Comparison of ENCODE assay signal across 28 cellular contexts in genomic region chr16:81900456-81900855, GRCh38.
"Had no signal": no experiment of that assay in that cellular context is flagged by ENCODE, and none has a peak within 500 bp of the region (broad histone marks: within the 10 kb centered on the region; RNA-seq: fewer than 3 reads in every experiment).

No MANE protein-coding gene starts in this region.

- H3K27me3 Mint-ChIP-seq: activated CD4-positive, alpha-beta memory T cell treated with anti-CD3 and anti-CD28 coated beads for 36 hours; activated CD4-positive, alpha-beta T cell treated with anti-CD3 and anti-CD28 coated beads, Interleukin-2, amount 10 ng/mL, durations not matched to agents 24 days and 14 days; activated CD8-positive, alpha-beta memory T cell treated with anti-CD3 and anti-CD28 coated beads, Interleukin-2, amount 10 ng/mL, durations not matched to agents 7 days and 5 days; activated naive CD8-positive, alpha-beta T cell; T-helper 17 cell had no signal

- H3K4me3 ChIP-seq: body of pancreas had no signal

- H3K4me1 Mint-ChIP-seq: activated CD4-positive, alpha-beta T cell treated with anti-CD3 and anti-CD28 coated beads for 36 hours; activated CD4-positive, alpha-beta T cell treated with anti-CD3 and anti-CD28 coated beads, Interleukin-2, amount 10 ng/mL, durations not matched to agents 24 days and 14 days; activated CD8-positive, alpha-beta memory T cell treated with anti-CD3 and anti-CD28 coated beads, Interleukin-2, amount 10 ng/mL, durations not matched to agents 7 days and 5 days; T-helper 17 cell had no signal

- H3K4me1 ChIP-seq: body of pancreas had no signal

- H3K36me3 Mint-ChIP-seq: activated CD4-positive, alpha-beta memory T cell treated with anti-CD3 and anti-CD28 coated beads for 36 hours; activated naive CD8-positive, alpha-beta T cell had no signal

- H3K27ac ChIP-seq: body of pancreas had no signal

- H3K4me3 Mint-ChIP-seq: activated CD4-positive, alpha-beta memory T cell treated with anti-CD3 and anti-CD28 coated beads for 36 hours; activated CD4-positive, alpha-beta T cell treated with anti-CD3 and anti-CD28 coated beads for 36 hours; activated CD4-positive, alpha-beta T cell treated with anti-CD3 and anti-CD28 coated beads, Interleukin-2, amount 10 ng/mL, durations not matched to agents 24 days and 14 days; activated CD8-positive, alpha-beta memory T cell treated with anti-CD3 and anti-CD28 coated beads, Interleukin-2, amount 10 ng/mL, durations not matched to agents 7 days and 5 days; activated CD8-positive, alpha-beta T cell treated with anti-CD3 and anti-CD28 coated beads, Interleukin-2, amount 10 ng/mL, durations not matched to agents 7 days and 5 days; activated naive CD8-positive, alpha-beta T cell; activated T-helper 1 cell treated with anti-CD3 and anti-CD28 coated beads, Interleukin-12 subunit alpha, Interleukin-12 subunit beta, Interleukin-2, Interleukin-4 antibody, amounts not matched to agents 30 ng/mL and 10 ng/mL and 1 ng/mL, durations not matched to agents 14 hours and 24 hours and 36 hours; T-helper 17 cell; T-helper 2 cell treated with Interferon-gamma antibody and Interleukin-4, amounts not matched to agents 5 μg/mL and 100 μg/mL, for 36 hours had no signal

- H3K27ac Mint-ChIP-seq: activated CD4-positive, alpha-beta memory T cell treated with anti-CD3 and anti-CD28 coated beads for 36 hours; activated CD4-positive, alpha-beta T cell treated with anti-CD3 and anti-CD28 coated beads for 36 hours; activated CD4-positive, alpha-beta T cell treated with anti-CD3 and anti-CD28 coated beads, Interleukin-2, amount 10 ng/mL, durations not matched to agents 24 days and 14 days; activated CD8-positive, alpha-beta memory T cell treated with anti-CD3 and anti-CD28 coated beads, Interleukin-2, amount 10 ng/mL, durations not matched to agents 7 days and 5 days; activated CD8-positive, alpha-beta T cell treated with anti-CD3 and anti-CD28 coated beads, Interleukin-2, amount 10 ng/mL, durations not matched to agents 7 days and 5 days; activated naive CD8-positive, alpha-beta T cell; activated T-helper 1 cell treated with anti-CD3 and anti-CD28 coated beads, Interleukin-12 subunit alpha, Interleukin-12 subunit beta, Interleukin-2, Interleukin-4 antibody, amounts not matched to agents 30 ng/mL and 10 ng/mL and 1 ng/mL, durations not matched to agents 14 hours and 24 hours and 36 hours; activated T-helper 2 cell treated with anti-CD3 and anti-CD28 coated beads, Interferon-gamma antibody, Interleukin-2, Interleukin-4, amounts not matched to agents 10 μg/mL and 5 μg/mL and 100 μg/mL, durations not matched to agents 14 hours and 24 hours and 36 hours; T-helper 17 cell; T-helper 2 cell treated with Interferon-gamma antibody and Interleukin-4, amounts not matched to agents 5 μg/mL and 100 μg/mL, for 36 hours had no signal

- H3K9me3 ChIP-seq: body of pancreas had no signal

- H3K27me3 ChIP-seq: body of pancreas had no signal

- H3K9me3 Mint-ChIP-seq: activated CD4-positive, alpha-beta T cell treated with anti-CD3 and anti-CD28 coated beads, Interleukin-2, amount 10 ng/mL, durations not matched to agents 24 days and 14 days; T-helper 2 cell treated with Interferon-gamma antibody and Interleukin-4, amounts not matched to agents 5 μg/mL and 100 μg/mL, for 36 hours had no signal

- DNase-seq: activated CD4-positive, alpha-beta memory T cell treated with anti-CD3 and anti-CD28 coated beads for 36 hours; activated CD4-positive, alpha-beta T cell treated with anti-CD3 and anti-CD28 coated beads for 36 hours; activated CD4-positive, alpha-beta T cell treated with anti-CD3 and anti-CD28 coated beads, Interleukin-2, amount 10 ng/mL, durations not matched to agents 24 days and 14 days; activated CD4-positive, CD25-positive, alpha-beta regulatory T cell; activated CD4-positive, CD25-positive, alpha-beta regulatory T cell treated with anti-CD3 and anti-CD28 coated beads, Interleukin-2, amount 50 U/mL, for 72 hours; activated CD8-positive, alpha-beta memory T cell treated with anti-CD3 and anti-CD28 coated beads, Interleukin-2, amount 10 ng/mL, durations not matched to agents 7 days and 5 days; activated CD8-positive, alpha-beta memory T cell treated with anti-CD3 and anti-CD28 coated beads, Interleukin-2, amount 50 U/mL, for 4 hours; activated CD8-positive, alpha-beta T cell treated with anti-CD3 and anti-CD28 coated beads, Interleukin-2, amount 10 ng/mL, durations not matched to agents 7 days and 5 days; activated gamma-delta T cell treated with Interleukin-2 at 50 U/mL for 16 hours; activated naive CD4-positive, alpha-beta T cell treated with anti-CD3 and anti-CD28 coated beads, Interleukin-2, amount 50 U/mL, for 16 hours; activated naive CD4-positive, alpha-beta T cell treated with Interleukin-2 at 50 U/mL for 16 hours; activated T-cell treated with anti-CD3 and anti-CD28 coated beads, Interleukin-2, amount 50 U/mL, for 1 hour; activated T-cell treated with anti-CD3 and anti-CD28 coated beads, Interleukin-2, amount 50 U/mL, for 48 hours; amygdala; aorta; body of pancreas; caudate nucleus; cortex of kidney; dermis blood vessel endothelial cell; effector CD8-positive, alpha-beta T cell; foreskin fibroblast; T-helper 1 cell; T-helper 17 cell; T1000 had no signal
